9 cellular contexts compared by ENCODE assay signal in genomic region chr3:129604942-129605592, GRCh38. TPM values are rescaled to one million over a fixed set of nuclear protein-coding genes. Genes with fewer than 3 reads are reported as not detected.
A peak's percentile ranks its signal among the peaks of the same experiment; 100 is the strongest.
DNase-seq lines count a peak whose midpoint lies in the region; ATAC-seq, FAIRE-seq and TF ChIP-seq lines count a peak whose summit lies in the region.
"Had no signal": no experiment of that assay in that cellular context is flagged by ENCODE, and none has a peak within 500 bp of the region (broad histone marks: within the 10 kb centered on the region; RNA-seq: fewer than 3 reads in every experiment).

No MANE protein-coding gene starts in this region.

- H3K9me3 Mint-ChIP-seq in activated CD4-positive, alpha-beta T cell treated with anti-CD3 and anti-CD28 coated beads for 36 hours (ENCODE audit: low read depth), result no peaks in the 10 kb centered on the region
- H3K9me3 Mint-ChIP-seq in astrocyte (ENCODE audit: unreplicated experiment), result no peaks in the 10 kb centered on the region

- H3K27ac ChIP-seq in astrocyte (ENCODE audit: low read depth, low read length) (peak overlapping the region; percentile 8), right lobe of liver (peak overlapping the region; percentile 31 to 75 (median 53)), testis (peak overlapping the region; percentile 55 to 86)
- H3K27ac ChIP-seq: epithelial cell of prostate had no signal

- 26% methylated on average over 7 of the region's 69 CpGs for WGBS in right lobe of liver (ENCODE audit: insufficient coverage, low coverage, low lambda C conversion rate, missing lambda C conversion rate)
- WGBS in testis, 2 donors, result 6% methylated on average over 41 of the region's 69 CpGs; no CpG with 5 or more reads in 1 of the 2 donors

- peak; percentile 14 for ATAC-seq in activated CD4-positive, alpha-beta T cell treated with anti-CD3 and anti-CD28 coated beads for 36 hours
- ATAC-seq in right lobe of liver (no peak), HG02840 (IDR thresholded peaks at IDR 0.05; ENCODE audit: low FRiP score, unreplicated experiment) (no peak)

- CTCF ChIA-PET in activated CD4-positive, alpha-beta T cell treated with anti-CD3 and anti-CD28 coated beads for 36 hours (lab: Charles Lee), result interaction anchor here (0.6 to 1.6 kb wide), 5 partner anchors 9 to 218 kb away, joined by 3 to 9 read pairs (median 5); no protein-coding TSS in a partner anchor

- peak overlapping the region; percentile 94 for H3K4me2 ChIP-seq in astrocyte (ENCODE audit: low read length)

- H4K20me1 ChIP-seq in astrocyte (ENCODE audit: insufficient read depth, low read length), result peaks cover 44% of the 10 kb centered on the region

- H3K9me3 ChIP-seq in astrocyte (ENCODE audit: insufficient read depth, low read depth, low read length) (no peaks in the 10 kb centered on the region), right lobe of liver (no peaks in the 10 kb centered on the region), testis (no peaks in the 10 kb centered on the region)

- H3K4me3 Mint-ChIP-seq in activated CD4-positive, alpha-beta T cell treated with anti-CD3 and anti-CD28 coated beads for 36 hours, result peak overlapping the region; percentile 78
- peak overlapping the region; percentile 99 for H3K4me3 Mint-ChIP-seq in astrocyte (ENCODE audit: unreplicated experiment)

- TF ChIP-seq POLR2A in right lobe of liver (IDR thresholded peaks at IDR 0.05) (no peak), testis (IDR thresholded peaks at IDR 0.05) (no peak), GM12892 (IDR thresholded peaks at IDR 0.05; ENCODE audit: low read depth, low read length) (no peak)

- POLR2A ChIA-PET in activated CD4-positive, alpha-beta T cell treated with anti-CD3 and anti-CD28 coated beads for 36 hours (lab: Charles Lee), result interaction anchor here (0.7 to 1.1 kb wide), 2 partner anchors 12 to 380 kb away, joined by 3 read pairs; no protein-coding TSS in a partner anchor

- DNase-seq in activated CD4-positive, alpha-beta T cell treated with anti-CD3 and anti-CD28 coated beads for 36 hours, result no peak
- DNase-seq in activated CD4-positive, alpha-beta T cell treated with anti-CD3 and anti-CD28 coated beads for 1 hour, result no peak
- DNase-seq in astrocyte (ENCODE audit: low read depth), result no peak
- DNase-seq in right lobe of liver, result no peak
- no peak for DNase-seq in testis
- no peak for DNase-seq in germinal center (ENCODE audit: low spot score)
- DNase-seq in GM12892 (ENCODE audit: insufficient read length), result no peak

- FAIRE-seq in astrocyte (lab: Jason Lieb, UNC), result no peak
- FAIRE-seq in GM12892 (lab: Jason Lieb, UNC), result no peak

- H3K27me3 ChIP-seq in astrocyte (ENCODE audit: insufficient read depth, low read length) (no peaks in the 10 kb centered on the region), right lobe of liver (no peaks in the 10 kb centered on the region), testis (no peaks in the 10 kb centered on the region)

- peak overlapping the region; percentile 69 for H3K4me3 ChIP-seq in astrocyte (ENCODE audit: insufficient read depth, low read depth, low read length)
- peak overlapping the region; percentile 48 to 66 (median 56) for H3K4me3 ChIP-seq in right lobe of liver
- peak overlapping the region; percentile 65 to 68 for H3K4me3 ChIP-seq in testis

- H3K27me3 Mint-ChIP-seq in activated CD4-positive, alpha-beta T cell treated with anti-CD3 and anti-CD28 coated beads for 36 hours, result peaks cover 18% of the 10 kb centered on the region
- no peaks in the 10 kb centered on the region for H3K27me3 Mint-ChIP-seq in astrocyte (ENCODE audit: low read depth, unreplicated experiment)

- TF ChIP-seq CTCF in astrocyte (IDR thresholded peaks at IDR 0.05; ENCODE audit: insufficient read depth, low read depth, low read length) (no peak), right lobe of liver (IDR thresholded peaks at IDR 0.05) (no peak), testis (IDR thresholded peaks at IDR 0.05) (no peak)

- intact Hi-C loops in activated CD4-positive, alpha-beta T cell treated with anti-CD3 and anti-CD28 coated beads for 36 hours (cut with DNase I, micrococcal nuclease), result loop anchor here (5.0 to 10.0 kb wide), 2 partner anchors 110 to 113 kb away; no protein-coding TSS in a partner anchor
- intact Hi-C loops in right lobe of liver (cut with DNase I), result no loop called here
- intact Hi-C loops in testis (cut with DNase I; ENCODE audit: low total_unique reads), result loop anchor here (5.0 to 10.0 kb wide), 2 partner anchors 50 to 113 kb away; no protein-coding TSS in a partner anchor

- peaks cover 61% of the 10 kb centered on the region for H3K79me2 ChIP-seq in astrocyte (ENCODE audit: insufficient read depth, low read length)

- peak overlapping the region; percentile 78 for H3K9ac ChIP-seq in astrocyte (ENCODE audit: low read length)

- no peaks in the 10 kb centered on the region for H3K36me3 Mint-ChIP-seq in activated CD4-positive, alpha-beta T cell treated with anti-CD3 and anti-CD28 coated beads for 36 hours (ENCODE audit: low read depth)
- H3K36me3 Mint-ChIP-seq in astrocyte (ENCODE audit: low read depth, unreplicated experiment), result peaks cover 2% of the 10 kb centered on the region

- no peak overlapping the region for H2AFZ ChIP-seq in astrocyte (ENCODE audit: low read depth, low read length)

- peaks cover 10% of the 10 kb centered on the region for H3K4me1 Mint-ChIP-seq in activated CD4-positive, alpha-beta T cell treated with anti-CD3 and anti-CD28 coated beads for 36 hours
- H3K4me1 Mint-ChIP-seq in astrocyte (ENCODE audit: low read depth, unreplicated experiment), result peaks cover 56% of the 10 kb centered on the region

- H3K4me1 ChIP-seq in astrocyte (ENCODE audit: insufficient read depth, low read length), result peaks cover 57% of the 10 kb centered on the region
- H3K4me1 ChIP-seq in right lobe of liver, result peaks cover 0 to 14% (median 0%) of the 10 kb centered on the region in 4 donors
- peaks cover 41% of the 10 kb centered on the region for H3K4me1 ChIP-seq in testis

- H3K36me3 ChIP-seq in astrocyte (ENCODE audit: insufficient read depth, low read length) (no peaks in the 10 kb centered on the region), right lobe of liver (no peaks in the 10 kb centered on the region), testis (ENCODE audit: low read depth, missing control alignments) (no peaks in the 10 kb centered on the region)

- no peak overlapping the region for H3K27ac Mint-ChIP-seq in activated CD4-positive, alpha-beta T cell treated with anti-CD3 and anti-CD28 coated beads for 36 hours
- no peak overlapping the region for H3K27ac Mint-ChIP-seq in astrocyte (ENCODE audit: unreplicated experiment)

RNA-seq across cellular contexts. Expression of gene PLXND1, which starts 1.4 kb away (rescaled TPM):
- total RNA-seq in activated CD4-positive, alpha-beta T cell treated with anti-CD3 and anti-CD28 coated beads for 36 hours, result 1 to 10 TPM; 3.1 to 4.6 TPM
- 184 and 188 TPM in 2 replicates for total RNA-seq in astrocyte
- 10 to 100 TPM; 27.0 to 48.8 (median 29.6) TPM for total RNA-seq in right lobe of liver
- total RNA-seq in testis, result 10 to 100 TPM; 50.2 to 87.8 TPM
- 69.2 TPM for polyA plus RNA-seq in testis (ENCODE audit: insufficient read depth, low read depth, low replicate concordance)
- 0.38 TPM for polyA plus RNA-seq in GM12892 (2012; ENCODE audit: missing spikeins)

Comparison
In these comparisons a context has a peak if more than half of its experiments do, and no peak if none do; other contexts are left out.
1. H3K27ac ChIP-seq: peak in every context shown above with its lines; median percentile 70 in testis; 53 in right lobe of liver; 8 in astrocyte.
2. RNA of gene PLXND1, which starts 1.4 kb away (total RNA-seq): 184 to 188 TPM in astrocyte, 50.2 to 87.8 TPM in testis and 27.0 to 48.8 TPM in right lobe of liver; 3.1 to 4.6 TPM in activated CD4-positive, alpha-beta T cell treated with anti-CD3 and anti-CD28 coated beads for 36 hours; every median in the first group is over 4 times any median in the second.
3. intact Hi-C loops: an anchor here in activated CD4-positive, alpha-beta T cell treated with anti-CD3 and anti-CD28 coated beads for 36 hours (5.0 to 10.0 kb wide) and testis (5.0 to 10.0 kb wide); none called in right lobe of liver.
4. Peak in every context shown above with its lines, with median percentiles within 50 percentile points of each other: H3K4me3 ChIP-seq.